ENCODE assay signal across 17 cellular contexts in genomic region chr5:150016537-150016936, GRCh38. TPM values are rescaled to one million over a fixed set of nuclear protein-coding genes. Genes with fewer than 3 reads are reported as not detected.
DNase-seq lines count a peak whose midpoint lies in the region; ATAC-seq, FAIRE-seq and TF ChIP-seq lines count a peak whose summit lies in the region.
"Had no signal": no experiment of that assay in that cellular context is flagged by ENCODE, and none has a peak within 500 bp of the region (broad histone marks: within the 10 kb centered on the region; RNA-seq: fewer than 3 reads in every experiment).

No MANE protein-coding gene starts in this region.

- no peak for TF ChIP-seq POLR2A in stomach (IDR thresholded peaks at IDR 0.05)

- peak overlapping the region; percentile 67; the same call in 1 of the 2 replicates for H3K27ac Mint-ChIP-seq in HFFc6
- peak overlapping the region; percentile 46 for H3K27ac Mint-ChIP-seq in activated T-helper 17 cell treated with anti-CD3 and anti-CD28 coated beads, Interleukin-2, amount 50 U/mL, for 72 hours
- no peak overlapping the region for H3K27ac Mint-ChIP-seq in activated CD4-positive, alpha-beta memory T cell treated with anti-CD3 and anti-CD28 coated beads for 36 hours
- H3K27ac Mint-ChIP-seq: B cell; CD8-positive, alpha-beta T cell; H9 had no signal

- TF ChIP-seq CTCF in A673 (conservative IDR thresholded peaks at IDR 0.05; ENCODE audit: low read depth, low read length) (no peak), HFFc6 (IDR thresholded peaks at IDR 0.05) (no peak), stomach (IDR thresholded peaks at IDR 0.05) (no peak)

- TF ChIP-seq EP300 in stomach (IDR thresholded peaks at IDR 0.05) = no peak

- in situ Hi-C loops in HAP-1 (cut with MboI; ENCODE audit: low sequenced_read_pairs) = no loop called here

- peak overlapping the region; percentile 27; the same call in 1 of the 2 replicates for H3K4me3 Mint-ChIP-seq in HFFc6
- H3K4me3 Mint-ChIP-seq in activated T-helper 17 cell treated with anti-CD3 and anti-CD28 coated beads, Interleukin-2, amount 50 U/mL, for 72 hours = no peak overlapping the region
- H3K4me3 Mint-ChIP-seq in activated CD4-positive, alpha-beta memory T cell treated with anti-CD3 and anti-CD28 coated beads for 36 hours = no peak overlapping the region
- H3K4me3 Mint-ChIP-seq: B cell; CD8-positive, alpha-beta T cell; H9 had no signal

- peaks cover 59% of the 10 kb centered on the region for H3K4me1 Mint-ChIP-seq in HFFc6 (ENCODE audit: low read depth)
- no peaks in the 10 kb centered on the region for H3K4me1 Mint-ChIP-seq in activated T-helper 17 cell treated with anti-CD3 and anti-CD28 coated beads, Interleukin-2, amount 50 U/mL, for 72 hours
- peaks cover 18% of the 10 kb centered on the region for H3K4me1 Mint-ChIP-seq in activated CD4-positive, alpha-beta memory T cell treated with anti-CD3 and anti-CD28 coated beads for 36 hours (ENCODE audit: low read depth)
- H3K4me1 Mint-ChIP-seq: B cell had no signal

- no TSS peak for BruUV-seq in A673 (replicated peaks; lab: Mats Ljungman, UMichigan)

- peak; percentile 33 for FAIRE-seq in islet of Langerhans (lab: Jason Lieb, UNC)
- FAIRE-seq: A549, GM12878, H1 had no signal

- peaks cover 86% of the 10 kb centered on the region for H3K36me3 Mint-ChIP-seq in HFFc6 (ENCODE audit: low read depth)
- H3K36me3 Mint-ChIP-seq in activated T-helper 17 cell treated with anti-CD3 and anti-CD28 coated beads, Interleukin-2, amount 50 U/mL, for 72 hours (ENCODE audit: low read depth) = peaks cover 100% of the 10 kb centered on the region
- peaks cover 81% of the 10 kb centered on the region for H3K36me3 Mint-ChIP-seq in activated CD4-positive, alpha-beta memory T cell treated with anti-CD3 and anti-CD28 coated beads for 36 hours

- no peaks in the 10 kb centered on the region for H3K27me3 Mint-ChIP-seq in HFFc6 (ENCODE audit: insufficient read depth)
- H3K27me3 Mint-ChIP-seq in activated T-helper 17 cell treated with anti-CD3 and anti-CD28 coated beads, Interleukin-2, amount 50 U/mL, for 72 hours = no peaks in the 10 kb centered on the region
- no peaks in the 10 kb centered on the region for H3K27me3 Mint-ChIP-seq in activated CD4-positive, alpha-beta memory T cell treated with anti-CD3 and anti-CD28 coated beads for 36 hours
- H3K27me3 Mint-ChIP-seq: B cell had no signal

- CTCF ChIA-PET in A673 (lab: Charles Lee) = no interaction called here
- CTCF ChIA-PET in activated CD4-positive, alpha-beta memory T cell treated with anti-CD3 and anti-CD28 coated beads for 36 hours (lab: Charles Lee) = interaction anchor here (0.6 to 1.4 kb wide), 2 partner anchors 55 to 429 kb away, joined by 3 to 4 read pairs; no protein-coding TSS in a partner anchor

- H3K4me3 ChIP-seq in A673 (ENCODE audit: low read depth, low read length, poor library complexity, severe bottlenecking) (no peak overlapping the region), HAP-1 (no peak overlapping the region), stomach (no peak overlapping the region)
- H3K4me3 ChIP-seq: A549, GM12878 had no signal

- H3K9me3 ChIP-seq in A673 (ENCODE audit: low read depth, low read length, poor library complexity, severe bottlenecking) (peaks cover 16% of the 10 kb centered on the region), HAP-1 (no peaks in the 10 kb centered on the region), stomach (peaks cover 0 to 11% (median 5%) of the 10 kb centered on the region in 4 donors)

- ATAC-seq in activated T-helper 17 cell treated with anti-CD3 and anti-CD28 coated beads, Interleukin-2, amount 50 U/mL, for 72 hours (replicated peaks) = no peak
- no peak for ATAC-seq in HG02852 (IDR thresholded peaks at IDR 0.05; ENCODE audit: unreplicated experiment)
- ATAC-seq: A549; CD8-positive, alpha-beta T cell; GM12878 had no signal

- H3K4me1 ChIP-seq in A673 (ENCODE audit: insufficient read depth, low read length, poor library complexity, severe bottlenecking) (peaks cover 10% of the 10 kb centered on the region), HAP-1 (peaks cover 3% of the 10 kb centered on the region; the same call in 1 of the 2 replicates), stomach (peaks cover 0 to 31% (median 8%) of the 10 kb centered on the region in 4 donors)

- H3K9me3 Mint-ChIP-seq in HFFc6 = peaks cover 21% of the 10 kb centered on the region
- H3K9me3 Mint-ChIP-seq in activated T-helper 17 cell treated with anti-CD3 and anti-CD28 coated beads, Interleukin-2, amount 50 U/mL, for 72 hours = no peaks in the 10 kb centered on the region
- peaks cover 7% of the 10 kb centered on the region for H3K9me3 Mint-ChIP-seq in activated CD4-positive, alpha-beta memory T cell treated with anti-CD3 and anti-CD28 coated beads for 36 hours
- H3K9me3 Mint-ChIP-seq: CD8-positive, alpha-beta T cell had no signal

- H3K36me3 ChIP-seq in A673 (ENCODE audit: insufficient read depth, low read length, poor library complexity, severe bottlenecking) = peaks cover 88% of the 10 kb centered on the region
- peaks cover 64% of the 10 kb centered on the region for H3K36me3 ChIP-seq in HAP-1 (replicated peaks)
- H3K36me3 ChIP-seq in stomach = peaks cover 42 to 95% (median 92%) of the 10 kb centered on the region in 4 donors

- intact Hi-C loops in A673 (cut with micrococcal nuclease; ENCODE audit: unreplicated experiment) = no loop called here
- intact Hi-C loops in activated CD4-positive, alpha-beta memory T cell treated with anti-CD3 and anti-CD28 coated beads for 36 hours (cut with micrococcal nuclease) = no loop called here
- intact Hi-C loops in stomach (cut with DNase I; ENCODE audit: low total_unique reads) = no loop called here

- H3K27me3 ChIP-seq in A673 (replicated peaks; ENCODE audit: insufficient read depth, low read depth, low read length, poor library complexity) (no peaks in the 10 kb centered on the region), HAP-1 (ENCODE audit: low read depth) (no peaks in the 10 kb centered on the region), stomach (no peaks in the 10 kb centered on the region)
- H3K27me3 ChIP-seq: BLaER1 treated with 17β-estradiol and CSF1 and Interleukin-3, amounts not matched to agents 10 nM and 100 nM had no signal

- no peak for DNase-seq in A673 (ENCODE audit: low spot score)
- DNase-seq in HFFc6 = no peak
- no peak for DNase-seq in activated CD4-positive, alpha-beta memory T cell treated with anti-CD3 and anti-CD28 coated beads for 36 hours
- no peak for DNase-seq in HAP-1 (ENCODE audit: low spot score in 2 of 2)
- no peak for DNase-seq in stomach
- DNase-seq: Calu3; CD8-positive, alpha-beta T cell; DMS79 treated with DMSO at 0.1 percent for 48 hours; H9 had no signal

- peak overlapping the region; percentile 1 for H3K27ac ChIP-seq in A673 (ENCODE audit: low read depth, low read length, poor library complexity, severe bottlenecking)
- peak overlapping the region in 1 of 5 donors; percentile 72 for H3K27ac ChIP-seq in stomach
- H3K27ac ChIP-seq: A549; BLaER1 treated with 17β-estradiol and CSF1 and Interleukin-3, amounts not matched to agents 10 nM and 100 nM had no signal

- POLR2A ChIA-PET in A673 (lab: Charles Lee; ENCODE audit: low non-redundant PET) = no interaction called here
- POLR2A ChIA-PET in activated CD4-positive, alpha-beta memory T cell treated with anti-CD3 and anti-CD28 coated beads for 36 hours (lab: Charles Lee) = no interaction called here

RNA-seq across cellular contexts. Expression of gene HMGXB3, which starts 16.0 kb away (rescaled TPM):
- 52.6 and 55.6 TPM in 2 replicates for total RNA-seq in A673 (2021)
- total RNA-seq in HFFc6 (2021; fragmentation: NEBNext Ultra II Directional; extraction: Animal tissue kit (Norgen Biotek cat#: 25700)) = 10 to 100 TPM; 38.2 to 42.5 (median 40.5) TPM
- total RNA-seq in activated T-helper 17 cell treated with anti-CD3 and anti-CD28 coated beads, Interleukin-2, amount 50 U/mL, for 72 hours = 10 to 100 TPM; 28.2 to 42.6 TPM
- 10 to 100 TPM; 29.4 to 31.3 TPM for total RNA-seq in activated CD4-positive, alpha-beta memory T cell treated with anti-CD3 and anti-CD28 coated beads for 36 hours
- total RNA-seq in stomach = 10 to 100 TPM; 17.5 to 90.6 (median 52.0) TPM
- polyA plus RNA-seq in stomach = 10 to 100 TPM in 1 of 3 donors, 1 to 10 TPM in 2; 7.9 to 15.3 (median 10.0) TPM

RNA-seq across cellular contexts. Expression of gene TIGD6, which starts 16.1 kb away (rescaled TPM):
- 7.3 and 7.5 TPM in 2 replicates for total RNA-seq in A673 (2021)
- 1 to 10 TPM; 6.6 to 7.5 (median 7.2) TPM for total RNA-seq in HFFc6 (2021; fragmentation: NEBNext Ultra II Directional; extraction: Animal tissue kit (Norgen Biotek cat#: 25700))
- total RNA-seq in activated T-helper 17 cell treated with anti-CD3 and anti-CD28 coated beads, Interleukin-2, amount 50 U/mL, for 72 hours = 1 to 10 TPM; 2.4 to 3.3 TPM
- 1 to 10 TPM; 2.5 to 2.6 TPM for total RNA-seq in activated CD4-positive, alpha-beta memory T cell treated with anti-CD3 and anti-CD28 coated beads for 36 hours
- total RNA-seq in stomach = 1 to 10 TPM in 2 of 5 donors, under 1 TPM in 2, not detected in 1; under 0.01 to 3.3 (median 1.6) TPM
- polyA plus RNA-seq in stomach = 1 to 10 TPM; 1.8 to 2.9 (median 2.9) TPM

RNA-seq across cellular contexts. Expression of gene SLC26A2, which starts 56.0 kb away (rescaled TPM):
- 83.0 and 96.6 TPM in 2 replicates for total RNA-seq in A673 (2021)
- total RNA-seq in HFFc6 (2021; fragmentation: NEBNext Ultra II Directional; extraction: Animal tissue kit (Norgen Biotek cat#: 25700)) = 10 to 100 TPM in 5 of 6 experiments, 1 to 10 TPM in 1; 9.5 to 12.9 (median 11.4) TPM
- 1 to 10 TPM; 6.9 to 8.9 TPM for total RNA-seq in activated T-helper 17 cell treated with anti-CD3 and anti-CD28 coated beads, Interleukin-2, amount 50 U/mL, for 72 hours
- total RNA-seq in activated CD4-positive, alpha-beta memory T cell treated with anti-CD3 and anti-CD28 coated beads for 36 hours = 1 to 10 TPM; 5.9 to 6.2 TPM
- 100 to 1,000 TPM in 1 of 5 donors, 10 to 100 TPM in 1, 1 to 10 TPM in 3; 3.6 to 135 (median 8.4) TPM for total RNA-seq in stomach
- polyA plus RNA-seq in stomach = 1 to 10 TPM in 2 of 3 donors, under 1 TPM in 1; 0.81 to 7.4 (median 1.2) TPM
